10 cellular contexts compared by ENCODE assay signal in genomic region chr20:47784256-47784598, GRCh38. TPM values are rescaled to one million over a fixed set of nuclear protein-coding genes. Genes with fewer than 3 reads are reported as not detected.
DNase-seq lines count a peak whose midpoint lies in the region; ATAC-seq, FAIRE-seq and TF ChIP-seq lines count a peak whose summit lies in the region.
"Had no signal": no experiment of that assay in that cellular context is flagged by ENCODE, and none has a peak within 500 bp of the region (broad histone marks: within the 10 kb centered on the region; RNA-seq: fewer than 3 reads in every experiment).

No MANE protein-coding gene starts in this region.

- H2BK15ac ChIP-seq in H1 (ENCODE audit: low read length): no peak overlapping the region

- H3K4me3 ChIP-seq in AG09309 (ENCODE audit: control insufficient read depth, low read depth, low read length) (peak overlapping the region; percentile 60), HUES64 (ENCODE audit: low read length) (peak overlapping the region; percentile 83), H1 (ENCODE audit: extremely low read depth in 1 of 4, insufficient read depth in 2 of 4, low read depth in 3 of 4, low read length in 4 of 4) (peak overlapping the region; percentile 47 to 72 (median 66))
- H3K4me3 ChIP-seq in naive thymus-derived CD4-positive, alpha-beta T cell (ENCODE audit: low read length): no peak overlapping the region

- intact Hi-C loops in naive thymus-derived CD4-positive, alpha-beta T cell (cut with micrococcal nuclease): loop anchor here in 1 of 2 donors (10.0 kb wide), 1 partner anchor 841 kb away; no protein-coding TSS in a partner anchor

- WGBS in HUES64: 8% methylated on average over 7 of the region's 8 CpGs
- 15% methylated on average over 8 of the region's 8 CpGs; no CpG with 5 or more reads in 1 of the 2 experiments for WGBS in H1 (ENCODE audit: extremely low coverage in 1 of 2, insufficient coverage in 1 of 2, insufficient read length in 1 of 2, insufficient replicate concordance in 2 of 2, low coverage in 1 of 2, low lambda C conversion rate in 2 of 2, missing lambda C conversion rate in 1 of 2), 2 experiments

- no peaks in the 10 kb centered on the region for H3K9me3 Mint-ChIP-seq in naive thymus-derived CD4-positive, alpha-beta T cell

- H3K23me2 ChIP-seq in H1 (ENCODE audit: low read depth, low read length): peaks cover 18% of the 10 kb centered on the region

- H3K23ac ChIP-seq in H1 (ENCODE audit: insufficient read length): no peak overlapping the region

- CTCF ChIA-PET in H1 (lab: Charles Lee; ENCODE audit: partially characterized antibody): interaction anchor here (0.9 to 1.9 kb wide), 12 partner anchors 13 to 836 kb away, joined by 3 to 9 read pairs (median 4); no protein-coding TSS in a partner anchor
- CTCF ChIA-PET in naive thymus-derived CD4-positive, alpha-beta T cell (lab: Charles Lee): interaction anchor here (0.6 kb wide), 1 partner anchor 411 kb away, joined by 3 read pairs; no protein-coding TSS in a partner anchor

- no peaks in the 10 kb centered on the region for H3K79me2 ChIP-seq in H1 (ENCODE audit: control insufficient read depth in 1 of 2, insufficient read depth in 2 of 2, low read length in 2 of 2)

- H3K4me1 Mint-ChIP-seq in naive thymus-derived CD4-positive, alpha-beta T cell: peaks cover 7 to 23% (median 18%) of the 10 kb centered on the region in 7 donors

- H4K91ac ChIP-seq in H1 (replicated peaks; ENCODE audit: insufficient read length, low read length): no peak overlapping the region

- H2AFZ ChIP-seq in H1 (ENCODE audit: low read length): 0 out of 2 replicates have a peak overlapping the region, but pooled peaks have one; percentile 94

- peaks cover 49 to 66% (median 57%) of the 10 kb centered on the region in 5 donors for H3K27me3 Mint-ChIP-seq in naive thymus-derived CD4-positive, alpha-beta T cell

- no peak for TF ChIP-seq CTCF in AG09309 (IDR thresholded peaks at IDR 0.05; ENCODE audit: control insufficient read depth, insufficient read depth, low read depth, low read length, missing control alignments)
- TF ChIP-seq CTCF in H1 (IDR thresholded peaks at IDR 0.05; ENCODE audit: control extremely low read depth in 1 of 3, insufficient read depth in 1 of 3, low read depth in 1 of 3, low read length in 3 of 3): no peak

- H3K9me3 ChIP-seq in HUES64 (ENCODE audit: insufficient read depth, low read depth, low read length) (no peaks in the 10 kb centered on the region), H1 (ENCODE audit: insufficient read depth in 2 of 2, low read depth in 1 of 2, low read length in 1 of 2) (no peaks in the 10 kb centered on the region)
- H3K9me3 ChIP-seq in naive thymus-derived CD4-positive, alpha-beta T cell (ENCODE audit: control insufficient read depth in 2 of 3, low read length in 3 of 3): no peaks in the 10 kb centered on the region

- peak overlapping the region; percentile 87 for H4K8ac ChIP-seq in H1 (ENCODE audit: extremely low read depth, insufficient read depth, low read length)

- H3K27ac Mint-ChIP-seq in naive thymus-derived CD4-positive, alpha-beta T cell: no peak overlapping the region

- peaks cover 4% of the 10 kb centered on the region; the same call in 1 of the 2 replicates for H3K36me3 ChIP-seq in HUES64 (ENCODE audit: insufficient read depth, low read length)
- no peaks in the 10 kb centered on the region for H3K36me3 ChIP-seq in H1 (ENCODE audit: control insufficient read depth in 2 of 4, insufficient read depth in 4 of 4, low read length in 3 of 4)
- H3K36me3 ChIP-seq in naive thymus-derived CD4-positive, alpha-beta T cell (ENCODE audit: control insufficient read depth in 2 of 3, insufficient read depth in 3 of 3, low read length in 3 of 3): no peaks in the 10 kb centered on the region

- POLR2A ChIA-PET in H1 (lab: Charles Lee; ENCODE audit: partially characterized antibody): interaction anchor here (0.9 to 1.1 kb wide), 2 partner anchors 9 to 55 kb away, joined by 3 read pairs; no protein-coding TSS in a partner anchor
- POLR2A ChIA-PET in naive thymus-derived CD4-positive, alpha-beta T cell (lab: Charles Lee): no interaction called here

- peaks cover 40% of the 10 kb centered on the region for H3K27me3 ChIP-seq in HUES64 (ENCODE audit: insufficient read depth, low read length)
- peaks cover 2 to 39% (median 28%) of the 10 kb centered on the region in 4 experiments for H3K27me3 ChIP-seq in H1 (replicated peaks in 1 of 4; ENCODE audit: control insufficient read depth in 3 of 4, extremely low read depth in 1 of 4, insufficient read depth in 3 of 4, low read length in 3 of 4)
- peaks cover 0 to 14% of the 10 kb centered on the region in 2 donors for H3K27me3 ChIP-seq in naive thymus-derived CD4-positive, alpha-beta T cell (ENCODE audit: control insufficient read depth in 2 of 2, insufficient read depth in 2 of 2, low read length in 2 of 2)

- H3K14ac ChIP-seq in H1 (ENCODE audit: insufficient read length): no peak overlapping the region

- no peak overlapping the region; the same call in 1 of the 2 replicates for H2BK5ac ChIP-seq in H1 (ENCODE audit: low read depth, low read length)

- no peak for FAIRE-seq in H1 (lab: Jason Lieb, UNC)

- H2BK12ac ChIP-seq in H1 (ENCODE audit: low read depth, low read length): peak overlapping the region; percentile 55; the same call in 1 of the 2 replicates

- no peaks in the 10 kb centered on the region for H3K79me1 ChIP-seq in H1 (ENCODE audit: low read depth, low read length)

- H2AK5ac ChIP-seq in H1 (ENCODE audit: low read depth, low read length): no peak overlapping the region

- peak overlapping the region; percentile 75 for H3K9ac ChIP-seq in HUES64 (ENCODE audit: low read depth, low read length)
- peak overlapping the region in 2 of 4 experiments; percentile 52 to 74; a peak in 2 of 7 replicates for H3K9ac ChIP-seq in H1 (replicated peaks in 1 of 4; ENCODE audit: extremely low read depth in 1 of 4, low read depth in 3 of 4, low read length in 3 of 4)

- no peak overlapping the region for H4K5ac ChIP-seq in H1 (ENCODE audit: insufficient read length, low read depth, low read length)

- no peak for TF ChIP-seq POLR2A in H1 (IDR thresholded peaks at IDR 0.05; ENCODE audit: control extremely low read depth in 1 of 2, low read depth in 2 of 2, low read length in 2 of 2)
- TF ChIP-seq POLR2A in GM18505 (IDR thresholded peaks at IDR 0.05; ENCODE audit: borderline replicate concordance, extremely low read depth, insufficient read depth, insufficient read length): no peak

- H3K36me3 Mint-ChIP-seq in naive thymus-derived CD4-positive, alpha-beta T cell: peaks cover 0 to 4% (median 0%) of the 10 kb centered on the region in 5 donors

- no peak overlapping the region for H3K27ac ChIP-seq in HUES64 (ENCODE audit: low read depth, low read length)
- H3K27ac ChIP-seq in H1 (ENCODE audit: low read depth, low read length): no peak overlapping the region
- H3K27ac ChIP-seq in naive thymus-derived CD4-positive, alpha-beta T cell (ENCODE audit: low read depth, low read length): no peak overlapping the region

- no peak overlapping the region for H3K56ac ChIP-seq in H1 (replicated peaks; ENCODE audit: insufficient read length, low read depth, low read length)

- H2BK120ac ChIP-seq in H1 (replicated peaks; ENCODE audit: low read depth, low read length): no peak overlapping the region

- no peaks in the 10 kb centered on the region for H4K20me1 ChIP-seq in H1 (replicated peaks in 1 of 2; ENCODE audit: control insufficient read depth in 1 of 2, insufficient read depth in 2 of 2, low read length in 2 of 2)

- peak overlapping the region; percentile 88 to 99 for H3K4me2 ChIP-seq in H1 (ENCODE audit: insufficient read depth in 1 of 2, low read depth in 2 of 2, low read length in 2 of 2)

- no peak overlapping the region for H3K4ac ChIP-seq in H1 (replicated peaks; ENCODE audit: insufficient read length, low read depth, low read length)

- no peak for ATAC-seq in naive thymus-derived CD4-positive, alpha-beta T cell
- ATAC-seq in GM18505 (IDR thresholded peaks at IDR 0.05; ENCODE audit: unreplicated experiment): no peak

- TF ChIP-seq EP300 in H1 (IDR thresholded peaks at IDR 0.05; ENCODE audit: borderline replicate concordance in 1 of 2, low read depth in 2 of 2, low read length in 2 of 2): no peak

- peak overlapping the region; percentile 25; the same call in 1 of the 2 replicates for H3K18ac ChIP-seq in H1 (ENCODE audit: extremely low read depth, low read length)

- H3K4me1 ChIP-seq in HUES64 (ENCODE audit: insufficient read depth, low read length): peaks cover 25% of the 10 kb centered on the region
- peaks cover 0 to 6% (median 3%) of the 10 kb centered on the region in 4 experiments; a peak in 5 of 7 replicates for H3K4me1 ChIP-seq in H1 (replicated peaks in 1 of 4; ENCODE audit: control insufficient read depth in 3 of 4, insufficient read depth in 4 of 4, low read length in 3 of 4)
- no peaks in the 10 kb centered on the region for H3K4me1 ChIP-seq in naive thymus-derived CD4-positive, alpha-beta T cell (ENCODE audit: control insufficient read depth in 2 of 2, insufficient read depth in 2 of 2, low read length in 2 of 2)

- H3K4me3 Mint-ChIP-seq in naive thymus-derived CD4-positive, alpha-beta T cell: peak overlapping the region in 9 of 10 donors; percentile 0 to 76 (median 51)

- no peak overlapping the region for H2BK20ac ChIP-seq in H1 (ENCODE audit: low read length)

- TF ChIP-seq RAD21 in H1 (IDR thresholded peaks at IDR 0.05 in 1 of 2, conservative IDR thresholded peaks at IDR 0.05 in 1 of 2; ENCODE audit: low read depth in 2 of 2, low read length in 2 of 2): no peak

- DNase-seq in AG09309 (ENCODE audit: low read depth) (no peak), H1 (ENCODE audit: low read depth in 1 of 2, low spot score in 2 of 2) (no peak), NCI-H1436 (lab: John Stamatoyannopoulos, UW) (no peak), GF-D8 (lab: John Stamatoyannopoulos, UW) (no peak)
- DNase-seq in naive thymus-derived CD4-positive, alpha-beta T cell: no peak
- DNase-seq in activated CD4-positive, alpha-beta T cell treated with anti-CD3 and anti-CD28 coated beads for 1 hour: no peak
- DNase-seq: activated CD8-positive, alpha-beta memory T cell treated with anti-CD3 and anti-CD28 coated beads, Interleukin-2, amount 50 U/mL, for 48 hours; stimulated activated naive CD4-positive, alpha-beta T cell had no signal

RNA-seq across cellular contexts. Expression of gene SULF2, which starts 1.1 kb away (rescaled TPM):
- 26.9 TPM for polyA plus RNA-seq in HUES64 (2013, experiment 1 of 2)
- 35.7 TPM for polyA plus RNA-seq in HUES64 (2013, experiment 2 of 2)
- total RNA-seq in H1 (2021; fragmentation: NEBNext Ultra II Directional; extraction: Animal tissue kit (Norgen Biotek cat#: 25700)): 27.1 and 28.2 TPM in 2 replicates
- polyA plus RNA-seq in H1 (2011; rRNA removed): 15.7 and 29.0 TPM in 2 replicates
- polyA plus RNA-seq in H1 (2011; cell fraction: cytosol; rRNA removed): 11.1 TPM
- 33.9 TPM for polyA plus RNA-seq in H1 (2011; cell fraction: nucleus; rRNA removed)
- 23.8 to 30.2 TPM (median 28.1 TPM) in 4 replicates for polyA plus RNA-seq in H1 (2012, experiment 1 of 2)
- 12.7 TPM for polyA plus RNA-seq in H1 (2012, experiment 2 of 2)
- polyA plus RNA-seq in H1 (2013, experiment 1 of 2): 37.3 TPM
- polyA plus RNA-seq in H1 (2013, experiment 2 of 2): 40.1 TPM
- 14.7 and 19.0 TPM in 2 replicates for polyA minus RNA-seq in H1 (2011; rRNA and poly(A)+ RNA removed)
- polyA minus RNA-seq in H1 (2011; cell fraction: cytosol; rRNA and poly(A)+ RNA removed): 18.0 TPM
- 26.7 TPM for polyA minus RNA-seq in H1 (2011; cell fraction: nucleus; rRNA and poly(A)+ RNA removed)
- 100 to 1,000 TPM in 1 of 5 experiments, 10 to 100 TPM in 1, 1 to 10 TPM in 1, under 1 TPM in 2; 0.43 to 133 (median 1.5) TPM for total RNA-seq in naive thymus-derived CD4-positive, alpha-beta T cell
- 1 to 10 TPM in 1 of 2 donors, under 1 TPM in 1; 0.60 to 3.6 TPM for polyA plus RNA-seq in naive thymus-derived CD4-positive, alpha-beta T cell
